9 cellular contexts compared by ENCODE assay signal in the genomic region with DNA sequence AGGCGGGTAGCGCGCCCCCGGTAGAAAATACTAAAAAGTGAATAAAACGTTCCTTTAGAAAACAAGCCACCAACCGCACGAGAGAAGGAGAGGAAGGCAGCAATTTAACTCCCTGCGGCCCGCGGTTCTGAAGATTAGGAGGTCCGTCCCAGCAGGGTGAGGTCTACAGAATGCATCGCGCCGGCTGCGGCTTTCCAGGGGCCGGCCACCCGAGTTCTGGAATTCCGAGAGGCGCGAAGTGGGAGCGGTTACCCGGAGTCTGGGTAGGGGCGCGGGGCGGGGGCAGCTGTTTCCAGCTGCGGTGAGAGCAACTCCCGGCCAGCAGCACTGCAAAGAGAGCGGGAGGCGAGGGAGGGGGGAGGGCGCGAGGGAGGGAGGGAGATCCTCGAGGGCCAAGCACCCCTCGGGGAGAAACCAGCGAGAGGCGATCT.
DNase-seq lines count a peak whose midpoint lies in the region; ATAC-seq and TF ChIP-seq lines count a peak whose summit lies in the region.
"Had no signal": no experiment of that assay in that cellular context is flagged by ENCODE, and none has a peak within 500 bp of the region (broad histone marks: within the 10 kb centered on the region; RNA-seq: fewer than 3 reads in every experiment).

No MANE protein-coding gene starts in this region.

- peak overlapping the region; percentile 13 for H3K27ac Mint-ChIP-seq in activated CD4-positive, alpha-beta T cell treated with anti-CD3 and anti-CD28 coated beads, Interleukin-2, amount 10 ng/mL, durations not matched to agents 24 days and 14 days
- H3K27ac Mint-ChIP-seq in memory B cell = no peak overlapping the region

- H3K27ac ChIP-seq in coronary artery = no peak overlapping the region
- H3K27ac ChIP-seq in tibial nerve = no peak overlapping the region

- no peak for TF ChIP-seq EP300 in tibial nerve (IDR thresholded peaks at IDR 0.05)

- 1 to 4% methylated on average over 25 to 26 of the region's 35 CpGs for WGBS in tibial nerve, 2 donors

- no peaks in the 10 kb centered on the region for H3K36me3 ChIP-seq in tibial nerve

- H3K4me1 Mint-ChIP-seq in activated CD4-positive, alpha-beta T cell treated with anti-CD3 and anti-CD28 coated beads, Interleukin-2, amount 10 ng/mL, durations not matched to agents 24 days and 14 days = no peaks in the 10 kb centered on the region
- H3K4me1 Mint-ChIP-seq in memory B cell = peaks cover 10% of the 10 kb centered on the region

- H3K4me3 ChIP-seq in coronary artery = peak overlapping the region; percentile 73
- peak overlapping the region; percentile 26 to 65 (median 38) for H3K4me3 ChIP-seq in tibial nerve

- H3K27me3 ChIP-seq in tibial nerve = peaks cover 0 to 16% of the 10 kb centered on the region in 2 donors

- no peaks in the 10 kb centered on the region for H3K9me3 Mint-ChIP-seq in activated CD4-positive, alpha-beta T cell treated with anti-CD3 and anti-CD28 coated beads, Interleukin-2, amount 10 ng/mL, durations not matched to agents 24 days and 14 days
- no peaks in the 10 kb centered on the region for H3K9me3 Mint-ChIP-seq in memory B cell

- DNase-seq in activated CD4-positive, alpha-beta T cell treated with anti-CD3 and anti-CD28 coated beads, Interleukin-2, amount 10 ng/mL, durations not matched to agents 24 days and 14 days = no peak
- no peak for DNase-seq in activated CD4-positive, alpha-beta T cell treated with anti-CD3 and anti-CD28 coated beads for 1 hour
- no peak for DNase-seq in coronary artery (ENCODE audit: low spot score)
- no peak for DNase-seq in memory B cell (ENCODE audit: low spot score in 2 of 2)
- DNase-seq in tibial nerve (ENCODE audit: low spot score in 2 of 2) = no peak
- no peak for DNase-seq in NOMO-1 (lab: John Stamatoyannopoulos, UW; ENCODE audit: unreplicated experiment in 2 of 2)
- DNase-seq in activated effector memory CD4-positive, alpha-beta T cell treated with anti-CD3 and anti-CD28 coated beads, Interleukin-2, amount 50 U/mL, for 16 hours = no peak
- DNase-seq: stimulated activated CD4-positive, alpha-beta T cell treated with anti-CD3 and anti-CD28 coated beads, Interleukin-1b, Interleukin-23, amount 100 ng/mL, for 48 hours had no signal

- intact Hi-C loops in activated CD4-positive, alpha-beta T cell treated with anti-CD3 and anti-CD28 coated beads, Interleukin-2, amount 10 ng/mL, durations not matched to agents 24 days and 14 days (cut with micrococcal nuclease) = loop anchor here (5.0 kb wide), 1 partner anchor 104 kb away; no protein-coding TSS in a partner anchor

- H3K4me3 Mint-ChIP-seq in activated CD4-positive, alpha-beta T cell treated with anti-CD3 and anti-CD28 coated beads, Interleukin-2, amount 10 ng/mL, durations not matched to agents 24 days and 14 days = peak overlapping the region; percentile 56
- H3K4me3 Mint-ChIP-seq in memory B cell = peak overlapping the region; percentile 88

- H3K9me3 ChIP-seq in tibial nerve = no peaks in the 10 kb centered on the region

- TF ChIP-seq CTCF in coronary artery (IDR thresholded peaks at IDR 0.05) (no peak), tibial nerve (IDR thresholded peaks at IDR 0.05) (no peak)

- ATAC-seq in memory B cell (ENCODE audit: low read depth) (no peak), GM18498 (IDR thresholded peaks at IDR 0.05; ENCODE audit: unreplicated experiment) (no peak)

- H3K36me3 Mint-ChIP-seq in activated CD4-positive, alpha-beta T cell treated with anti-CD3 and anti-CD28 coated beads, Interleukin-2, amount 10 ng/mL, durations not matched to agents 24 days and 14 days (ENCODE audit: low read depth) = peaks cover 3% of the 10 kb centered on the region
- H3K36me3 Mint-ChIP-seq in memory B cell = no peaks in the 10 kb centered on the region

- H3K27me3 Mint-ChIP-seq in activated CD4-positive, alpha-beta T cell treated with anti-CD3 and anti-CD28 coated beads, Interleukin-2, amount 10 ng/mL, durations not matched to agents 24 days and 14 days = peaks cover 56% of the 10 kb centered on the region
- H3K27me3 Mint-ChIP-seq in memory B cell = peaks cover 26% of the 10 kb centered on the region

- TF ChIP-seq POLR2A in tibial nerve (IDR thresholded peaks at IDR 0.05) = no peak

- peaks cover 0 to 27% (median 0%) of the 10 kb centered on the region in 4 donors for H3K4me1 ChIP-seq in tibial nerve
